8 cellular contexts compared by ENCODE assay signal in the genomic region with DNA sequence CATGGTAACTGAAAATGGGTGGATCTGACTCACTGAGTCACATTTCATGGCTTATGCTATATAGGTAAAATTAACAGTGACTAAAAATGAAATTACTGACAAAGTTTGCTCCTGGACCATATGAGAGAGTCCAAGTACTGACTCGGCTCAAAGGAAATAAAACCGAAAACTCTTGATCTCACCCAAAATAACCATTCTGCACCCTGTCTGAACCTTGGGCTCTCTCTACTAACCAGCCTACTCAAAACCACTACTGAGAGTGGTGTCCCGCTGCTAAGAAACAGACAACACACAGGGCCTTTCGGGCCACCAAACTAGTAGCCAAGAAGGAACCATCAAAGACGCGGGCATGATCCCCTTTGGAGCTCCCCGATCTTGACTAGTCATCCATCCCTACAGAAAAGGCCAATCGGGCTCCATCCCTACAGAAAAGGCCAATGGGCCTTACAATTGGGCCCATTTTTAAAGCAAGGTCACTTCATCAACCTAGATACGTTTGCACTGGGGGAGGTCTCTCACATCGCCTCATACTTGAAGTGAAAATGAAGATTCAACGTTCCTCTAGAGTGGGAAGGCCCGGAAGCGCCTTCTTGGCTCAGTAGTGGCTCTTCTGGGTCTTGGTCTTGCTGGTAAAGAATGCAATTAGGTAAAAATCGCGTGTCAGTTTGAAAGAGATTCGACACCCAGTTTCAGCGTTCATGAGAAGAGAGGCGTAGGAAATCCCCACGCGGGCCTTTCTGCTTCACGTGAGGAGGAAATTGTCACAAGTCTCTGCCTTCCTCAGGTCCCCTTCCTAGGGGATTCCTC. TPM values are rescaled to one million over a fixed set of nuclear protein-coding genes. Genes with fewer than 3 reads are reported as not detected.
DNase-seq lines count a peak whose midpoint lies in the region; ATAC-seq and TF ChIP-seq lines count a peak whose summit lies in the region.

No MANE protein-coding gene starts in this region.

- H3K27ac ChIP-seq in H9 (ENCODE audit: insufficient read length, low read depth, low read length), result no peak overlapping the region

- no peak overlapping the region for H2BK120ac ChIP-seq in H9 (ENCODE audit: low read depth, low read length, poor library complexity, severe bottlenecking)

- no peaks in the 10 kb centered on the region for H4K20me1 ChIP-seq in H9 (ENCODE audit: control insufficient read depth, insufficient read depth, insufficient read length)

- TF ChIP-seq CTCF in glutamatergic neuron (IDR thresholded peaks at IDR 0.05; ENCODE audit: partially characterized antibody, unreplicated experiment), result no peak
- TF ChIP-seq CTCF in H9 (conservative IDR thresholded peaks at IDR 0.05), result no peak

- no peak overlapping the region for H2BK5ac ChIP-seq in H9 (ENCODE audit: insufficient read length, low read length)

- peak; percentile 78 for DNase-seq in activated CD8-positive, alpha-beta memory T cell treated with anti-CD3 and anti-CD28 coated beads, Interleukin-2, amount 50 U/mL, for 48 hours
- DNase-seq in stimulated activated CD4-positive, alpha-beta T cell treated with anti-CD3 and anti-CD28 coated beads, Interleukin-4, amount 100 ng/mL, for 48 hours (ENCODE audit: low read depth in 2 of 2), result peak; percentile 38 to 59
- DNase-seq in RKO (ENCODE audit: low spot score), result no peak
- DNase-seq in OCI-M1 (lab: John Stamatoyannopoulos, UW), result no peak
- no peak for DNase-seq in glutamatergic neuron
- DNase-seq in H9, result no peak

- no peak overlapping the region for H2AFZ ChIP-seq in H9 (ENCODE audit: low read length)

- H3K56ac ChIP-seq in H9 (ENCODE audit: insufficient read length, low read depth, low read length), result no peak overlapping the region

- peaks cover 16% of the 10 kb centered on the region for H3K27me3 Mint-ChIP-seq in glutamatergic neuron (ENCODE audit: unreplicated experiment)
- H3K27me3 Mint-ChIP-seq in H9 (ENCODE audit: low read depth), result peaks cover 65% of the 10 kb centered on the region

- no peak overlapping the region for H2BK15ac ChIP-seq in H9 (ENCODE audit: low read depth, low read length)

- no peak overlapping the region for H3K9ac ChIP-seq in H9 (ENCODE audit: extremely low read depth, insufficient read length, low read length)

- H3K4me2 ChIP-seq in H9 (ENCODE audit: insufficient read depth, insufficient read length, low read length), result no peak overlapping the region

- H3K4me1 Mint-ChIP-seq in glutamatergic neuron (ENCODE audit: low read depth, unreplicated experiment) (no peaks in the 10 kb centered on the region), H9 (peaks cover 3 to 9% of the 10 kb centered on the region in 2 experiments; a peak in 3 of 4 replicates)

- no peak overlapping the region for H3T11ph ChIP-seq in H9 (ENCODE audit: low read length)

- H3K9me3 ChIP-seq in H9 (ENCODE audit: control insufficient read depth, low read depth, low read length), result no peaks in the 10 kb centered on the region

- peak; percentile 49 for ATAC-seq in GM19025 (IDR thresholded peaks at IDR 0.05; ENCODE audit: low read depth, unreplicated experiment)
- ATAC-seq in HG03103 (IDR thresholded peaks at IDR 0.05; ENCODE audit: low read depth, unreplicated experiment), result peak; percentile 41

- no CpG with 5 or more reads among the region's 21 CpGs for WGBS in H9 (ENCODE audit: extremely low coverage, insufficient read length, low lambda C conversion rate)

- peaks cover 10% of the 10 kb centered on the region for H3K36me3 Mint-ChIP-seq in glutamatergic neuron (ENCODE audit: unreplicated experiment)
- H3K36me3 Mint-ChIP-seq in H9 (ENCODE audit: insufficient read depth in 1 of 3, low read depth in 3 of 3), result no peaks in the 10 kb centered on the region; a peak in 1 of 7 replicates

- H3K4me3 Mint-ChIP-seq in glutamatergic neuron (ENCODE audit: unreplicated experiment) (no peak overlapping the region), H9 (no peak overlapping the region)

- H4K91ac ChIP-seq in H9 (ENCODE audit: insufficient read length, low read depth, low read length), result no peak overlapping the region

- no peaks in the 10 kb centered on the region for H3K79me1 ChIP-seq in H9 (ENCODE audit: insufficient read depth, low read depth, low read length, poor library complexity, severe bottlenecking)

- no peak overlapping the region for H2BK12ac ChIP-seq in H9 (ENCODE audit: insufficient read length, low read depth, low read length)

- no peak overlapping the region for H3K23ac ChIP-seq in H9 (ENCODE audit: insufficient read length, low read depth, low read length)

- no peaks in the 10 kb centered on the region for H3K79me2 ChIP-seq in H9 (ENCODE audit: insufficient read depth, low read length)

- no peak overlapping the region for H4K5ac ChIP-seq in H9 (ENCODE audit: insufficient read length, low read depth, low read length)

- no peak overlapping the region for H3K4ac ChIP-seq in H9 (ENCODE audit: low read depth, low read length)

- H3K23me2 ChIP-seq in H9 (ENCODE audit: insufficient read length, low read depth, low read length, poor library complexity, severe bottlenecking), result no peaks in the 10 kb centered on the region

- peaks cover 16% of the 10 kb centered on the region; the same call in 1 of the 2 replicates for H3K27me3 ChIP-seq in H9 (ENCODE audit: insufficient read depth, low read length)

- H3K4me1 ChIP-seq in H9 (ENCODE audit: insufficient read depth, low read length), result no peaks in the 10 kb centered on the region

- no peak overlapping the region for H3K14ac ChIP-seq in H9 (ENCODE audit: insufficient read depth, low read length)

- no peak overlapping the region for H3K18ac ChIP-seq in H9 (ENCODE audit: insufficient read length, low read depth, low read length)

- H4K8ac ChIP-seq in H9 (replicated peaks; ENCODE audit: insufficient read length, low read depth, low read length), result no peak overlapping the region

- H2AK5ac ChIP-seq in H9 (ENCODE audit: insufficient read length, low read length), result no peak overlapping the region

- peaks cover 4% of the 10 kb centered on the region for H3K9me3 Mint-ChIP-seq in glutamatergic neuron (ENCODE audit: unreplicated experiment)
- peaks cover 0 to 8% of the 10 kb centered on the region in 2 experiments; a peak in 2 of 5 replicates for H3K9me3 Mint-ChIP-seq in H9

- H2BK20ac ChIP-seq in H9 (ENCODE audit: low read depth, low read length, poor library complexity, severe bottlenecking), result no peak overlapping the region

- no peak overlapping the region for H3K27ac Mint-ChIP-seq in glutamatergic neuron (ENCODE audit: unreplicated experiment)
- no peak overlapping the region for H3K27ac Mint-ChIP-seq in H9

RNA-seq across cellular contexts. Expression of a gene that starts 0.7 kb away (rescaled TPM):
- not detected for total RNA-seq in glutamatergic neuron (ENCODE audit: unreplicated experiment)
- not detected in 2 replicates for total RNA-seq in H9 (2021)

RNA-seq across cellular contexts. Expression of a gene that starts 3.2 kb away (rescaled TPM):
- total RNA-seq in glutamatergic neuron (ENCODE audit: unreplicated experiment), result not detected
- total RNA-seq in H9 (2021), result 0.22 and 0.31 TPM in 2 replicates

RNA-seq across cellular contexts. Expression of a gene that starts 51.1 kb away (rescaled TPM):
- 28.5 TPM for total RNA-seq in glutamatergic neuron (ENCODE audit: unreplicated experiment)
- 6.6 and 8.5 TPM in 2 replicates for total RNA-seq in H9 (2021)

Comparison
In these comparisons a context has a peak if more than half of its experiments do, and no peak if none do; other contexts are left out.
1. DNase-seq: peak in activated CD8-positive, alpha-beta memory T cell treated with anti-CD3 and anti-CD28 coated beads, Interleukin-2, amount 50 U/mL, for 48 hours (single experiment) and stimulated activated CD4-positive, alpha-beta T cell treated with anti-CD3 and anti-CD28 coated beads, Interleukin-4, amount 100 ng/mL, for 48 hours (2 of 2); none in RKO (single experiment), OCI-M1 (single experiment), glutamatergic neuron (single experiment) and H9 (single experiment).